In genomic region chr1:177340601-177341067, GRCh38 we compare ENCODE assay signal across 16 cellular contexts.
"Had no signal": no experiment of that assay in that cellular context is flagged by ENCODE, and none has a peak within 500 bp of the region (broad histone marks: within the 10 kb centered on the region; RNA-seq: fewer than 3 reads in every experiment).

No MANE protein-coding gene starts in this region.

- H3K4me1 Mint-ChIP-seq: activated B cell treated with CpG ODN at 0.5 μM for 24 hours; naive thymus-derived CD4-positive, alpha-beta T cell had no signal

- H3K4me3 Mint-ChIP-seq: activated B cell treated with CpG ODN at 0.5 μM for 24 hours; activated CD8-positive, alpha-beta T cell treated with anti-CD3 and anti-CD28 coated beads for 36 hours; naive thymus-derived CD4-positive, alpha-beta T cell had no signal

- ATAC-seq: activated CD8-positive, alpha-beta T cell treated with anti-CD3 and anti-CD28 coated beads for 36 hours; activated naive CD4-positive, alpha-beta T cell treated with anti-CD3 and anti-CD28 coated beads, Interleukin-2, amount 50 U/mL, for 72 hours; heart right ventricle; left colon; mucosa of descending colon; naive thymus-derived CD4-positive, alpha-beta T cell had no signal

- H3K27ac ChIP-seq: heart right ventricle, right atrium auricular region, stomach, thoracic aorta had no signal

- H3K27me3 ChIP-seq: right atrium auricular region, stomach had no signal

- H3K9me3 ChIP-seq: heart right ventricle, mucosa of descending colon, right atrium auricular region, stomach, thoracic aorta had no signal

- H3K27me3 Mint-ChIP-seq: activated B cell treated with CpG ODN at 0.5 μM for 24 hours; activated CD8-positive, alpha-beta T cell treated with anti-CD3 and anti-CD28 coated beads for 36 hours; naive thymus-derived CD4-positive, alpha-beta T cell had no signal

- DNase-seq: activated B cell treated with CpG ODN at 0.5 μM for 24 hours; activated CD4-positive, alpha-beta T cell treated with anti-CD3 and anti-CD28 coated beads for 48 hours; activated CD8-positive, alpha-beta T cell treated with anti-CD3 and anti-CD28 coated beads for 36 hours; activated gamma-delta T cell; activated T-cell treated with anti-CD3 and anti-CD28 coated beads, Interleukin-2, amount 50 U/mL, for 48 hours; heart right ventricle; left colon; mucosa of descending colon; naive thymus-derived CD4-positive, alpha-beta T cell; posterior cingulate gyrus; stimulated activated CD4-positive, alpha-beta T cell treated with anti-CD3 and anti-CD28 coated beads, Interleukin-1b, Interleukin-23, amount 100 ng/mL, for 48 hours; stomach; T-helper 2 cell had no signal

- H3K27ac Mint-ChIP-seq: activated B cell treated with CpG ODN at 0.5 μM for 24 hours; activated CD8-positive, alpha-beta T cell treated with anti-CD3 and anti-CD28 coated beads for 36 hours; activated naive CD4-positive, alpha-beta T cell treated with anti-CD3 and anti-CD28 coated beads, Interleukin-2, amount 50 U/mL, for 72 hours; naive thymus-derived CD4-positive, alpha-beta T cell had no signal

- H3K9me3 Mint-ChIP-seq: activated B cell treated with CpG ODN at 0.5 μM for 24 hours; activated CD8-positive, alpha-beta T cell treated with anti-CD3 and anti-CD28 coated beads for 36 hours had no signal

- H3K4me3 ChIP-seq: heart right ventricle, mucosa of descending colon, right atrium auricular region, stomach, thoracic aorta had no signal

- H3K4me1 ChIP-seq: heart right ventricle, right atrium auricular region, stomach had no signal

- H3K36me3 ChIP-seq: heart right ventricle, right atrium auricular region, stomach, thoracic aorta had no signal

- H3K36me3 Mint-ChIP-seq: activated naive CD4-positive, alpha-beta T cell treated with anti-CD3 and anti-CD28 coated beads, Interleukin-2, amount 50 U/mL, for 72 hours; naive thymus-derived CD4-positive, alpha-beta T cell had no signal
